Comparison of ENCODE assay signal across 7 cellular contexts in genomic region chr10:15562116-15562515, GRCh38.
"Had no signal": no experiment of that assay in that cellular context is flagged by ENCODE, and none has a peak within 500 bp of the region (broad histone marks: within the 10 kb centered on the region; RNA-seq: fewer than 3 reads in every experiment).

No MANE protein-coding gene starts in this region.

- H3K27ac ChIP-seq: HL-60, KMS-11 had no signal

- H3K4me3 ChIP-seq: K562 had no signal

- H3K9ac ChIP-seq: KMS-11 had no signal

- DNase-seq: KBM-7, KG1 had no signal

- ATAC-seq: HepG2, K562 had no signal

- H3K36me3 Mint-ChIP-seq: IgD-negative memory B cell had no signal

- H3K27ac Mint-ChIP-seq: IgD-negative memory B cell had no signal

- H3K4me2 ChIP-seq: KMS-11 had no signal
